ENCODE assay signal across 24 cellular contexts in the genomic region with DNA sequence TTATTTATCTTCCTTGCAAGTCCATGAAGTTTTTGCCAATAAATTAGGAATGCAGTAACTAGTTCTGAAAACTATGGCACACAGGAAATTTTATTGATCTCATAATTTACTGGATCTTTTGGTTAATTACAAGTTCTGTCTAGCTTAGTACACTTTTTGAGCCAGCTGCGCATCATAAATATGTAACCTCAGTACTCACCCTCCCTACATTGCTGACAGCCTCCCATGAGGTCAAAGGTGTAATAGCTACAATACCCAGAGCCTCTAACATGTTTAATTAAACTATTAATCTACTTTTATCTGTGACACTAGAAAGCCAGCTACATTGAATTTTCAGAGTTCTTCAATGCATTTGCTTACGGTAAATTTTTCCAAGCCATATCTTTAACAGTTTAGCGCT.
"Had no signal": no experiment of that assay in that cellular context is flagged by ENCODE, and none has a peak within 500 bp of the region (broad histone marks: within the 10 kb centered on the region; RNA-seq: fewer than 3 reads in every experiment).

No MANE protein-coding gene starts in this region.

- H3K4me1 ChIP-seq: gastrocnemius medialis, neural progenitor cell, parathyroid adenoma, testis had no signal

- H3K27me3 Mint-ChIP-seq: effector memory CD8-positive, alpha-beta T cell; natural killer cell treated with Interleukin-12 subunit alpha and Interleukin-12 subunit beta and Interleukin-15 and Interleukin-18, amount 100 ng/mL, for 72 hours; progenitor cell of endocrine pancreas; stimulated activated memory B cell treated with anti-CD40 and anti-IgM and Interleukin-4, amounts not matched to agents 10 μg/mL and 1 μg/mL and 100 μg/mL, for 72 hours; type B pancreatic cell had no signal

- H3K4me2 ChIP-seq: neural progenitor cell, smooth muscle cell had no signal

- H3K36me3 Mint-ChIP-seq: memory B cell; naive B cell; natural killer cell treated with Interleukin-12 subunit alpha and Interleukin-12 subunit beta and Interleukin-15 and Interleukin-18, amount 100 ng/mL, for 72 hours; neural progenitor cell; stimulated activated memory B cell treated with anti-CD40 and anti-IgM and Interleukin-4, amounts not matched to agents 10 μg/mL and 1 μg/mL and 100 μg/mL, for 72 hours; type B pancreatic cell had no signal

- H3K4me3 Mint-ChIP-seq: effector memory CD8-positive, alpha-beta T cell; memory B cell; naive B cell; natural killer cell treated with Interleukin-12 subunit alpha and Interleukin-12 subunit beta and Interleukin-15 and Interleukin-18, amount 100 ng/mL, for 72 hours; neural progenitor cell; stimulated activated memory B cell treated with anti-CD40 and anti-IgM and Interleukin-4, amounts not matched to agents 10 μg/mL and 1 μg/mL and 100 μg/mL, for 72 hours; type B pancreatic cell had no signal

- H2AFZ ChIP-seq: neural progenitor cell, parathyroid adenoma had no signal

- H3K79me2 ChIP-seq: parathyroid adenoma had no signal

- H3K36me3 ChIP-seq: gastrocnemius medialis, neural progenitor cell, tibial artery had no signal

- H3K4me1 Mint-ChIP-seq: memory B cell; naive B cell; neural progenitor cell; stimulated activated memory B cell treated with anti-CD40 and anti-IgM and Interleukin-4, amounts not matched to agents 10 μg/mL and 1 μg/mL and 100 μg/mL, for 72 hours had no signal

- DNase-seq: cortex of kidney; effector memory CD8-positive, alpha-beta T cell; gastrocnemius medialis; head of caudate nucleus; mucosa of descending colon; naive B cell; stimulated activated CD4-positive, alpha-beta T cell treated with anti-CD3 and anti-CD28 coated beads, Interleukin-2, amount 100 ng/mL, for 24 hours; stimulated activated CD4-positive, alpha-beta T cell treated with anti-CD3 and anti-CD28 coated beads, Interleukin-4, amount 100 ng/mL, for 4 hours; stimulated activated naive CD8-positive, alpha-beta T cell treated with anti-CD3 and anti-CD28 coated beads, Interleukin-15, Interleukin-2, amounts not matched to agents 100 U/mL and 50 U/mL, for 24 hours; substantia nigra; testis; tibial artery had no signal

- H3K9me3 Mint-ChIP-seq: stimulated activated memory B cell treated with anti-CD40 and anti-IgM and Interleukin-4, amounts not matched to agents 10 μg/mL and 1 μg/mL and 100 μg/mL, for 72 hours had no signal

- FAIRE-seq: keratinocyte had no signal

- H3K27ac ChIP-seq: gastrocnemius medialis, neural progenitor cell, parathyroid adenoma, testis had no signal

- H3K27me3 ChIP-seq: gastrocnemius medialis, neural progenitor cell, testis, tibial artery had no signal

- H3K9ac ChIP-seq: neural progenitor cell, parathyroid adenoma had no signal

- H3K27ac Mint-ChIP-seq: effector memory CD8-positive, alpha-beta T cell; memory B cell; naive B cell; natural killer cell treated with Interleukin-12 subunit alpha and Interleukin-12 subunit beta and Interleukin-15 and Interleukin-18, amount 100 ng/mL, for 72 hours; neural progenitor cell; progenitor cell of endocrine pancreas; stimulated activated memory B cell treated with anti-CD40 and anti-IgM and Interleukin-4, amounts not matched to agents 10 μg/mL and 1 μg/mL and 100 μg/mL, for 72 hours; type B pancreatic cell had no signal

- H3K9me3 ChIP-seq: gastrocnemius medialis, mucosa of descending colon, testis, tibial artery had no signal

- H3K4me3 ChIP-seq: gastrocnemius medialis, lung, mucosa of descending colon, neural progenitor cell, smooth muscle cell, testis, tibial artery had no signal

- ATAC-seq: effector memory CD8-positive, alpha-beta T cell; gastrocnemius medialis; left lobe of liver; mucosa of descending colon; natural killer cell treated with Interleukin-12 subunit alpha and Interleukin-12 subunit beta and Interleukin-15 and Interleukin-18, amount 100 ng/mL, for 72 hours; sciatic nerve; stimulated activated memory B cell treated with anti-CD40 and anti-IgM and Interleukin-4, amounts not matched to agents 10 μg/mL and 1 μg/mL and 100 μg/mL, for 72 hours; stimulated activated naive CD8-positive, alpha-beta T cell treated with anti-CD3 and anti-CD28 coated beads, Interleukin-15, Interleukin-2, amounts not matched to agents 100 U/mL and 50 U/mL, for 24 hours had no signal
